ENCODE assay signal across 18 cellular contexts in genomic region chr13:48954086-48954485, GRCh38. TPM values are rescaled to one million over a fixed set of nuclear protein-coding genes. Genes with fewer than 3 reads are reported as not detected.
DNase-seq lines count a peak whose midpoint lies in the region; ATAC-seq and TF ChIP-seq lines count a peak whose summit lies in the region.
"Had no signal": no experiment of that assay in that cellular context is flagged by ENCODE, and none has a peak within 500 bp of the region (broad histone marks: within the 10 kb centered on the region; RNA-seq: fewer than 3 reads in every experiment).

No MANE protein-coding gene starts in this region.

- TF ChIP-seq CTCF in RWPE2 (IDR thresholded peaks at IDR 0.05; ENCODE audit: poor library complexity, severe bottlenecking) (no peak), endodermal cell (conservative IDR thresholded peaks at IDR 0.05) (no peak), nephron progenitor cell (IDR thresholded peaks at IDR 0.05) (no peak)

- ATAC-seq in RWPE2 (ENCODE audit: low read depth) (peak; percentile 88), GM21423 (IDR thresholded peaks at IDR 0.05; ENCODE audit: unreplicated experiment) (no peak), Right ventricle myocardium superior (ENCODE audit: poor library complexity) (no peak), HG02678 (IDR thresholded peaks at IDR 0.05; ENCODE audit: unreplicated experiment) (no peak)
- ATAC-seq: gastrocnemius medialis; GM12878; sciatic nerve; stimulated activated naive CD8-positive, alpha-beta T cell treated with anti-CD3 and anti-CD28 coated beads, Interleukin-15, Interleukin-2, amounts not matched to agents 100 U/mL and 50 U/mL, for 24 hours had no signal

- no peaks in the 10 kb centered on the region for H3K9me3 Mint-ChIP-seq in endodermal cell
- no peaks in the 10 kb centered on the region for H3K9me3 Mint-ChIP-seq in nephron progenitor cell
- H3K9me3 Mint-ChIP-seq: activated naive CD8-positive, alpha-beta T cell treated with anti-CD3 and anti-CD28 coated beads, Interleukin-2, amount 10 ng/mL, durations not matched to agents 7 days and 5 days had no signal

- H3K27me3 Mint-ChIP-seq in endodermal cell (ENCODE audit: insufficient read depth): no peaks in the 10 kb centered on the region
- H3K27me3 Mint-ChIP-seq in nephron progenitor cell (ENCODE audit: low read depth, poor library complexity): peaks cover 4% of the 10 kb centered on the region

- peaks cover 27% of the 10 kb centered on the region for H3K4me1 ChIP-seq in RWPE2 (ENCODE audit: insufficient read depth, poor library complexity, severe bottlenecking)
- H3K4me1 ChIP-seq in endodermal cell (ENCODE audit: control insufficient read depth, insufficient read depth, low read length): no peaks in the 10 kb centered on the region
- H3K4me1 ChIP-seq: gastrocnemius medialis, vagina had no signal

- H3K9ac ChIP-seq in endodermal cell (ENCODE audit: extremely low read depth, low read length, poor library complexity, severe bottlenecking): no peak overlapping the region

- H3K4me1 Mint-ChIP-seq in endodermal cell (peaks cover 9% of the 10 kb centered on the region), nephron progenitor cell (peaks cover 21% of the 10 kb centered on the region)
- H3K4me1 Mint-ChIP-seq: activated naive CD8-positive, alpha-beta T cell treated with anti-CD3 and anti-CD28 coated beads, Interleukin-2, amount 10 ng/mL, durations not matched to agents 7 days and 5 days; B cell had no signal

- H3K4me3 Mint-ChIP-seq in endodermal cell (no peak overlapping the region), nephron progenitor cell (no peak overlapping the region)
- H3K4me3 Mint-ChIP-seq: activated naive CD8-positive, alpha-beta T cell treated with anti-CD3 and anti-CD28 coated beads, Interleukin-2, amount 10 ng/mL, durations not matched to agents 7 days and 5 days; B cell had no signal

- no peaks in the 10 kb centered on the region for H3K36me3 ChIP-seq in RWPE2 (ENCODE audit: low read depth)
- no peaks in the 10 kb centered on the region for H3K36me3 ChIP-seq in endodermal cell (ENCODE audit: control insufficient read depth, insufficient read depth, low read length)
- H3K36me3 ChIP-seq: gastrocnemius medialis, vagina had no signal

- no peaks in the 10 kb centered on the region for H3K27me3 ChIP-seq in RWPE2 (ENCODE audit: insufficient read depth, poor library complexity, severe bottlenecking)
- no peaks in the 10 kb centered on the region for H3K27me3 ChIP-seq in endodermal cell (ENCODE audit: control insufficient read depth, insufficient read depth, low read length, poor library complexity, severe bottlenecking)
- H3K27me3 ChIP-seq: gastrocnemius medialis, vagina had no signal

- intact Hi-C loops in Right ventricle myocardium superior (cut with DNase I): no loop called here

- H3K27ac ChIP-seq in RWPE2 (ENCODE audit: poor library complexity, severe bottlenecking) (peak overlapping the region; percentile 65), endodermal cell (ENCODE audit: low read depth, low read length) (peak overlapping the region; percentile 63)
- H3K27ac ChIP-seq: gastrocnemius medialis, vagina had no signal

- WGBS in endodermal cell (ENCODE audit: insufficient coverage in 1 of 2, insufficient read length in 1 of 2), 2 experiments: 60 to 83% methylated on average over 5 to 6 of the region's 6 CpGs

- DNase-seq in EL (peak; percentile 40), RWPE2 (ENCODE audit: low spot score) (no peak), endodermal cell (no peak), nephron progenitor cell (no peak), Right ventricle myocardium superior (no peak), NCI-H82 (lab: John Stamatoyannopoulos, UW) (no peak)
- DNase-seq: activated CD4-positive, CD25-positive, alpha-beta regulatory T cell treated with anti-CD3 and anti-CD28 coated beads, Interleukin-2, amount 50 U/mL, for 72 hours; activated naive CD8-positive, alpha-beta T cell treated with anti-CD3 and anti-CD28 coated beads, Interleukin-2, amount 10 ng/mL, durations not matched to agents 7 days and 5 days; dermis blood vessel endothelial cell; gastrocnemius medialis; NCI-H2171 treated with DMSO at 0.1 percent for 48 hours; stimulated activated naive CD8-positive, alpha-beta T cell treated with anti-CD3 and anti-CD28 coated beads, Interleukin-15, Interleukin-2, amounts not matched to agents 100 U/mL and 50 U/mL, for 24 hours had no signal

- H3K4me3 ChIP-seq in RWPE2 (ENCODE audit: severe bottlenecking) (no peak overlapping the region), endodermal cell (ENCODE audit: low read length) (no peak overlapping the region)
- H3K4me3 ChIP-seq: gastrocnemius medialis, GM12878, vagina had no signal

- no peaks in the 10 kb centered on the region for H3K9me3 ChIP-seq in RWPE2 (ENCODE audit: severe bottlenecking)
- no peaks in the 10 kb centered on the region for H3K9me3 ChIP-seq in endodermal cell (ENCODE audit: control insufficient read depth, low read length)
- H3K9me3 ChIP-seq: gastrocnemius medialis, vagina had no signal

- H3K36me3 Mint-ChIP-seq in endodermal cell (ENCODE audit: low read depth) (no peaks in the 10 kb centered on the region), nephron progenitor cell (ENCODE audit: low read depth) (no peaks in the 10 kb centered on the region)

- no peak overlapping the region for H3K27ac Mint-ChIP-seq in endodermal cell
- peak overlapping the region; percentile 22 for H3K27ac Mint-ChIP-seq in nephron progenitor cell
- H3K27ac Mint-ChIP-seq: activated naive CD8-positive, alpha-beta T cell treated with anti-CD3 and anti-CD28 coated beads, Interleukin-2, amount 10 ng/mL, durations not matched to agents 7 days and 5 days; B cell had no signal

RNA-seq across cellular contexts. Expression of gene FNDC3A, which starts 21.6 kb away (rescaled TPM):
- total RNA-seq in endodermal cell: 10 to 100 TPM; 42.2 to 42.8 TPM
- polyA plus RNA-seq in endodermal cell (2013, experiment 1 of 2): 46.0 TPM
- 52.0 TPM for polyA plus RNA-seq in endodermal cell (2013, experiment 2 of 2)
- total RNA-seq in Right ventricle myocardium superior: 16.9 TPM
